ENCODE assay signal across 8 cellular contexts in the genomic region with DNA sequence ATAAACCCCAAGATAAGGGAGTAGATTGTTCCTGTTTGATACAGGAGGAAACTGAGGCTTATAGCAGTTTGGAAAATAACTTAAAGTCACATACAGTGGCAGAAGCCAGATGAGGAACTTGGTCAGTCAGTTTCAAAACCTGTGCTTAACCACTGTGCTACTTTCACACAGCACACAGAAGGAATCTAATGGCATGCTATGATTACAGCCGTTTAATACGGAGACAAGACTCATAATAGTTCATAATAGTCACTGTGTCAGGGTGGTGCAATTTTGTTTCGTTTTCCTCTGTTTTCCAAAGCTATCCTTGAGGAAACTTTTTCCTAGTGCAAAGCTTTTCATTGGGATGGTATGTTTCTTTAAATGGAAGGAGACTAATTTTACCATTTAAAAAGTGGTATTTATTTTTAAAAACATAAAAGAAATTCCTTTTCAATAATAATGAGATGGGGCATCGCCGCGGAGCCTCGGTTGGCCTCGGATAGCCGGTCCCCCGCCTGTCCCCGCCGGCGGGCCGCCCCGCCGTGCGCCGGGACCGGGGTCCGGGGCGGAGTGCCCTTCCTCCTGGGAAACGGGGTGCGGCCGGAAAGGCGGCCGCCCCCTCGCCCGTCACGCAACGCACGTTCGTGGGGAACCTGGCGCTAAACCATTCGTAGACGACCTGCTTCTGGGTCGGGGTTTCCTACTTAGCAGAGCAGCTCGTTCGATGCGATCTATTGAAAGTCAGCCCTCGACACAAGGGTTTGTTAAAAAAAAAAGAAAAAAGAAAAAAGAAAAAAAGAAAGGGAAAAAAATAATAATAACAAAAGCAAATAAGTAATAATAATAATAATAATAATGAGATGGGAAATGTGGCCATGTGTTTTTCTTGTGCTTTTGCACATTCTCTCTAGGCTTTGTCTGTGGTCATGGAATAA.
DNase-seq lines count a peak whose midpoint lies in the region; ATAC-seq and TF ChIP-seq lines count a peak whose summit lies in the region.

No MANE protein-coding gene starts in this region.

- peaks cover 11% of the 10 kb centered on the region for H3K4me1 ChIP-seq in HAP-1
- H3K4me1 ChIP-seq in rectal smooth muscle tissue (ENCODE audit: control insufficient read depth, insufficient read depth, low read length): no peaks in the 10 kb centered on the region

- no peak overlapping the region for H3K9ac ChIP-seq in rectal smooth muscle tissue (ENCODE audit: low read length)

- no peak for TF ChIP-seq CTCF in epithelial cell of esophagus (IDR thresholded peaks at IDR 0.05; ENCODE audit: insufficient read depth, low read depth, low read length, missing control alignments)

- H3K36me3 ChIP-seq in HAP-1 (replicated peaks) (no peaks in the 10 kb centered on the region), rectal smooth muscle tissue (ENCODE audit: control insufficient read depth, insufficient read depth, low read length) (no peaks in the 10 kb centered on the region)

- peak; percentile 83 for ATAC-seq in GM18505 (IDR thresholded peaks at IDR 0.05; ENCODE audit: unreplicated experiment)

- no peak for TF ChIP-seq POLR2A in GM18505 (IDR thresholded peaks at IDR 0.05; ENCODE audit: borderline replicate concordance, extremely low read depth, insufficient read depth, insufficient read length)

- DNase-seq in HAP-1 (ENCODE audit: low spot score in 2 of 2) (no peak), NOMO-1 treated with DMSO at 0.1 percent for 48 hours (lab: John Stamatoyannopoulos, UW; ENCODE audit: unreplicated experiment) (peak; percentile 68), epithelial cell of esophagus (ENCODE audit: low read depth) (peak; percentile 15), kidney glomerular epithelial cell (lab: John Stamatoyannopoulos, UW) (no peak), NCI-H1694 (lab: John Stamatoyannopoulos, UW) (no peak), NCI-H1048 (lab: John Stamatoyannopoulos, UW) (no peak)

- no peak overlapping the region for H3K27ac ChIP-seq in rectal smooth muscle tissue (ENCODE audit: low read depth, low read length)

- in situ Hi-C loops in HAP-1 (cut with MboI; ENCODE audit: low sequenced_read_pairs): no loop called here

- H3K9me3 ChIP-seq in HAP-1: no peaks in the 10 kb centered on the region

- H3K27me3 ChIP-seq in HAP-1 (ENCODE audit: low read depth) (peaks cover 6% of the 10 kb centered on the region), rectal smooth muscle tissue (ENCODE audit: control insufficient read depth, insufficient read depth, low read length) (no peaks in the 10 kb centered on the region)

- H3K4me3 ChIP-seq in HAP-1 (peak overlapping the region; percentile 17), epithelial cell of esophagus (ENCODE audit: low read length) (peak overlapping the region; percentile 40), rectal smooth muscle tissue (ENCODE audit: low read length) (peak overlapping the region; percentile 33)

Comparison
In these comparisons a context has a peak if more than half of its experiments do, and no peak if none do; other contexts are left out.
1. DNase-seq: peak in NOMO-1 treated with DMSO at 0.1 percent for 48 hours (single experiment) and epithelial cell of esophagus (single experiment); none in HAP-1 (0 of 2), kidney glomerular epithelial cell (single experiment), NCI-H1694 (single experiment) and NCI-H1048 (single experiment).
2. Peak in every context shown above with its lines, with median percentiles within 50 percentile points of each other: H3K4me3 ChIP-seq.